1 cellular context compared by ENCODE assay signal in the genomic region with DNA sequence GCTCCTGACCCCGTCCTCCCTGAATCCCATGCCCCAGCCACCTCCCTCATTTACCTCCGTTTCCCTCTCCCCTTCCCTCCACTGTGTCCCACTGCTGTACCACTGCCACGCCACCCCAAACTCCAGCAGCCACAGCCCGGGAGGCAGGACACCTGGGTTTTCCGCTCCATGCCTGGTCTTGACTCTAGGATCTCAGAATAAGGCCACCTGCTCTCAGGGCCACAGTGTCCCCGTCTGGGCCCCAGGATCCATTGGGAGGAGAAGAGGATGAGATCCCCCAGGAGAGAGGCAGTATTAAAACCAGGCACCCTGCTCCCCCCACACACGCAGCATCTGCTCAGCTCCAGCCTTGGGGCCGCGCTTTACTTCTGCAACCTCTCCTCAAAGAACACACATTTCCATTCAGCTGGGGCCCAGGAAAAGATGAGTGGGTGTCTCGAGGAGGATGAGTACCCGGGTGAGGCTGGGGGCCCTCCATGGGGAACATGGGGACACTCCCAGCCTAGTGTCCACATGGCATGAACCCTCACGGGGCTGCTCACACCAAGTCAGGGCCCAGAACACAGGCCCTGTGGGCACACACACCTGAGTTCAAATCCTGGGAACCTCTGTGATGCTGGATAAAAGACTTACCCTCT.
TF ChIP-seq lines count a peak whose summit lies in the region.

No MANE protein-coding gene starts in this region.

TF ChIP-seq in GM12878, 131 proteins besides CTCF, POLR2A, EP300 and RAD21:
- no peak for TF ChIP-seq POU2F2 (IDR thresholded peaks at IDR 0.05; ENCODE audit: borderline replicate concordance, low read depth, low read length)
- no peak for TF ChIP-seq CBX5 (IDR thresholded peaks at IDR 0.05; ENCODE audit: low read depth)
- TF ChIP-seq, protein P1, sequence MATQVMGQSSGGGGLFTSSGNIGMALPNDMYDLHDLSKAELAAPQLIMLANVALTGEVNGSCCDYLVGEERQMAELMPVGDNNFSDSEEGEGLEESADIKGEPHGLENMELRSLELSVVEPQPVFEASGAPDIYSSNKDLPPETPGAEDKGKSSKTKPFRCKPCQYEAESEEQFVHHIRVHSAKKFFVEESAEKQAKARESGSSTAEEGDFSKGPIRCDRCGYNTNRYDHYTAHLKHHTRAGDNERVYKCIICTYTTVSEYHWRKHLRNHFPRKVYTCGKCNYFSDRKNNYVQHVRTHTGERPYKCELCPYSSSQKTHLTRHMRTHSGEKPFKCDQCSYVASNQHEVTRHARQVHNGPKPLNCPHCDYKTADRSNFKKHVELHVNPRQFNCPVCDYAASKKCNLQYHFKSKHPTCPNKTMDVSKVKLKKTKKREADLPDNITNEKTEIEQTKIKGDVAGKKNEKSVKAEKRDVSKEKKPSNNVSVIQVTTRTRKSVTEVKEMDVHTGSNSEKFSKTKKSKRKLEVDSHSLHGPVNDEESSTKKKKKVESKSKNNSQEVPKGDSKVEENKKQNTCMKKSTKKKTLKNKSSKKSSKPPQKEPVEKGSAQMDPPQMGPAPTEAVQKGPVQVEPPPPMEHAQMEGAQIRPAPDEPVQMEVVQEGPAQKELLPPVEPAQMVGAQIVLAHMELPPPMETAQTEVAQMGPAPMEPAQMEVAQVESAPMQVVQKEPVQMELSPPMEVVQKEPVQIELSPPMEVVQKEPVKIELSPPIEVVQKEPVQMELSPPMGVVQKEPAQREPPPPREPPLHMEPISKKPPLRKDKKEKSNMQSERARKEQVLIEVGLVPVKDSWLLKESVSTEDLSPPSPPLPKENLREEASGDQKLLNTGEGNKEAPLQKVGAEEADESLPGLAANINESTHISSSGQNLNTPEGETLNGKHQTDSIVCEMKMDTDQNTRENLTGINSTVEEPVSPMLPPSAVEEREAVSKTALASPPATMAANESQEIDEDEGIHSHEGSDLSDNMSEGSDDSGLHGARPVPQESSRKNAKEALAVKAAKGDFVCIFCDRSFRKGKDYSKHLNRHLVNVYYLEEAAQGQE (IDR thresholded peaks at IDR 0.05; ENCODE audit: low read depth, low read length), result no peak
- TF ChIP-seq, protein P2, sequence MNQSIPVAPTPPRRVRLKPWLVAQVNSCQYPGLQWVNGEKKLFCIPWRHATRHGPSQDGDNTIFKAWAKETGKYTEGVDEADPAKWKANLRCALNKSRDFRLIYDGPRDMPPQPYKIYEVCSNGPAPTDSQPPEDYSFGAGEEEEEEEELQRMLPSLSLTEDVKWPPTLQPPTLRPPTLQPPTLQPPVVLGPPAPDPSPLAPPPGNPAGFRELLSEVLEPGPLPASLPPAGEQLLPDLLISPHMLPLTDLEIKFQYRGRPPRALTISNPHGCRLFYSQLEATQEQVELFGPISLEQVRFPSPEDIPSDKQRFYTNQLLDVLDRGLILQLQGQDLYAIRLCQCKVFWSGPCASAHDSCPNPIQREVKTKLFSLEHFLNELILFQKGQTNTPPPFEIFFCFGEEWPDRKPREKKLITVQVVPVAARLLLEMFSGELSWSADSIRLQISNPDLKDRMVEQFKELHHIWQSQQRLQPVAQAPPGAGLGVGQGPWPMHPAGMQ (IDR thresholded peaks at IDR 0.05; ENCODE audit: borderline replicate concordance), result no peak
- TF ChIP-seq GATAD2B (conservative IDR thresholded peaks at IDR 0.05; ENCODE audit: low read depth), result no peak
- no peak for TF ChIP-seq CREM (IDR thresholded peaks at IDR 0.05; ENCODE audit: low read depth)
- no peak for TF ChIP-seq RELB (IDR thresholded peaks at IDR 0.05; ENCODE audit: low read depth)
- TF ChIP-seq CHD4 (IDR thresholded peaks at IDR 0.05), result no peak
- no peak for TF ChIP-seq CEBPZ (IDR thresholded peaks at IDR 0.05; ENCODE audit: low read depth, low read length)
- TF ChIP-seq RBBP5 (conservative IDR thresholded peaks at IDR 0.05), result no peak
- TF ChIP-seq JUNB (IDR thresholded peaks at IDR 0.05), result no peak
